Comparison of ENCODE assay signal across 9 cellular contexts in the genomic region with DNA sequence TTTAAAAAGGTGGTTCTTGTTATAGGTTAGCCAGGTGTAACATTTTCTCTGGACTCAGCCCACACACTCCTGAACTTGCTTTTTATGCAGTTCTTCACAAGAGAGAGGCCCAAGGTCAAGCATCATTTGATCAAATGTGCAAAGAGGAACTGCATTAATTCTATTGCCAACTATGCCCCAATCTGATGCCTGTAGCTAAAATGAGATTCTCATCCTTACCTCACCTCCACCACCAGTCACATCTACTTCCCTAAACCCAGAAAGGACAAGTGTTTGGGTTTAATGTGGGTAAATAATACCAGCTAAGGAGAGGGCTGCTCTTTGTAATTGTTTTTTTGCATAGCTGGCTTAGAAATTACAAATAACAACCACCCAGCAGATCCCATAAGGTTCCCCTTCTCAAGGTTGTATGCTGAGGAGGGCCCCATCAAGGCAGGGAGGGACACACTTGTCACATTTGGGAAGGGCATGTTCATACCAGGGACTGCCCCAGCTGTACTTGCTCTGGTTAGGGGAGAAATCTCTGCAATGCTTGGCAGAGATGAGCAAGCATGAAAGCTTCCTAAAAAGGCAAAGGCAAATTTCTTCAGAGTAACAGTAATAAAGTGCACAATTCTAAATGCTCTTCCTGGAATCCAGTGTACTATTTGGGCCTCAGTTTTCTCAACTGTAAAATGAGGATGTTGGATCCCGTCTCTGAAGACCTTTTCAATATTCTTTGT.
DNase-seq lines count a peak whose midpoint lies in the region; ATAC-seq and TF ChIP-seq lines count a peak whose summit lies in the region.
"Had no signal": no experiment of that assay in that cellular context is flagged by ENCODE, and none has a peak within 500 bp of the region (broad histone marks: within the 10 kb centered on the region; RNA-seq: fewer than 3 reads in every experiment).

No MANE protein-coding gene starts in this region.

- peaks cover 0 to under 1% of the 10 kb centered on the region in 2 donors for H3K9me3 Mint-ChIP-seq in stimulated activated naive CD8-positive, alpha-beta T cell treated with anti-CD3 and anti-CD28 coated beads, Interleukin-15, amount 100 ng/mL, for 72 hours

- no peak for ATAC-seq in Panc1
- peak; percentile 65 for ATAC-seq in stimulated activated naive CD8-positive, alpha-beta T cell treated with anti-CD3 and anti-CD28 coated beads, Interleukin-15, amount 100 ng/mL, for 72 hours

- CTCF ChIA-PET in Panc1 (lab: Charles Lee) (no interaction called here), RWPE1 (lab: Yijun Ruan, JAX) (no interaction called here)

- no peaks in the 10 kb centered on the region for H4K20me1 ChIP-seq in fibroblast of lung (ENCODE audit: control insufficient read depth, extremely low read depth, insufficient read depth, low read length)

- peak; percentile 36 for DNase-seq in activated CD4-positive, alpha-beta T cell treated with anti-CD3 and anti-CD28 coated beads for 48 hours
- DNase-seq in activated CD4-positive, alpha-beta T cell treated with anti-CD3 and anti-CD28 coated beads, Interleukin-2, amount 50 U/mL, for 4 hours: no peak
- DNase-seq in Panc1 (ENCODE audit: low read depth, low spot score): no peak
- peak in 1 of 2 donors; percentile 31 for DNase-seq in fibroblast of lung (ENCODE audit: low read depth in 2 of 2)
- DNase-seq in stimulated activated naive CD8-positive, alpha-beta T cell treated with anti-CD3 and anti-CD28 coated beads, Interleukin-15, amount 100 ng/mL, for 72 hours: no peak
- DNase-seq in RWPE1 (ENCODE audit: low spot score): no peak
- no peak for DNase-seq in stimulated activated CD8-positive, alpha-beta memory T cell treated with anti-CD3 and anti-CD28 coated beads, Interleukin-4, amount 100 ng/mL, for 48 hours
- no peak for DNase-seq in cortex of kidney (lab: John Stamatoyannopoulos, UW)
- DNase-seq: testis had no signal

- no peak overlapping the region for H3K9ac ChIP-seq in fibroblast of lung (ENCODE audit: insufficient read depth, low read length)

- H3K9me3 ChIP-seq in Panc1 (ENCODE audit: control insufficient read depth, insufficient read depth, low read depth, low read length) (no peaks in the 10 kb centered on the region), fibroblast of lung (ENCODE audit: control insufficient read depth, insufficient read depth, low read depth, low read length) (no peaks in the 10 kb centered on the region)
- H3K9me3 ChIP-seq: testis had no signal

- peaks cover 2% of the 10 kb centered on the region; the same call in 1 of the 2 replicates for H3K36me3 ChIP-seq in Panc1 (ENCODE audit: control insufficient read depth, insufficient read depth, low read length)
- peaks cover 7% of the 10 kb centered on the region for H3K36me3 ChIP-seq in fibroblast of lung (ENCODE audit: control insufficient read depth, insufficient read depth, low read length)

- no peak overlapping the region for H2AFZ ChIP-seq in fibroblast of lung (ENCODE audit: low read length)

- H3K27ac ChIP-seq in Panc1 (ENCODE audit: low read length): peak overlapping the region; percentile 29; the same call in 1 of the 2 replicates
- H3K27ac ChIP-seq in fibroblast of lung (ENCODE audit: insufficient read depth, low read length): peak overlapping the region; percentile 30
- no peak overlapping the region for H3K27ac ChIP-seq in RWPE1

- POLR2A ChIA-PET in Panc1 (lab: Charles Lee): no interaction called here
- POLR2A ChIA-PET in RWPE1 (lab: Yijun Ruan, JAX; ENCODE audit: low non-redundant PET): no interaction called here

- intact Hi-C loops in Panc1 (cut with micrococcal nuclease; ENCODE audit: unreplicated experiment): no loop called here

- peaks cover 97% of the 10 kb centered on the region for H3K4me1 Mint-ChIP-seq in stimulated activated naive CD8-positive, alpha-beta T cell treated with anti-CD3 and anti-CD28 coated beads, Interleukin-15, amount 100 ng/mL, for 72 hours

- H3K4me3 Mint-ChIP-seq in stimulated activated naive CD8-positive, alpha-beta T cell treated with anti-CD3 and anti-CD28 coated beads, Interleukin-15, amount 100 ng/mL, for 72 hours: peak overlapping the region; percentile 53 to 57

- H3K79me2 ChIP-seq in fibroblast of lung (ENCODE audit: control insufficient read depth, insufficient read depth, low read length): peaks cover 13% of the 10 kb centered on the region

- H3K4me1 ChIP-seq in Panc1 (ENCODE audit: control insufficient read depth, insufficient read depth, low read length): no peaks in the 10 kb centered on the region; the same call in 1 of the 2 replicates
- H3K4me1 ChIP-seq in fibroblast of lung (ENCODE audit: control insufficient read depth, extremely low read depth, insufficient read depth, low read length): peaks cover 25% of the 10 kb centered on the region

- no TSS peak for BruUV-seq in Panc1 (replicated peaks; lab: Mats Ljungman, UMichigan)

- no peak overlapping the region for H3K4me2 ChIP-seq in fibroblast of lung (ENCODE audit: extremely low read depth, insufficient read depth, low read length)

- H3K27me3 Mint-ChIP-seq in stimulated activated naive CD8-positive, alpha-beta T cell treated with anti-CD3 and anti-CD28 coated beads, Interleukin-15, amount 100 ng/mL, for 72 hours: no peaks in the 10 kb centered on the region

- TF ChIP-seq CTCF in Panc1 (IDR thresholded peaks at IDR 0.05): no peak
- no peak for TF ChIP-seq CTCF in fibroblast of lung (conservative IDR thresholded peaks at IDR 0.05 in 1 of 2, IDR thresholded peaks at IDR 0.05 in 1 of 2; ENCODE audit: low read depth in 1 of 2, low read length in 2 of 2)
- TF ChIP-seq CTCF in RWPE1 (conservative IDR thresholded peaks at IDR 0.05; ENCODE audit: low read depth): no peak

- H3K4me3 ChIP-seq in Panc1 (ENCODE audit: low read depth in 2 of 2, low read length in 2 of 2): no peak overlapping the region
- no peak overlapping the region for H3K4me3 ChIP-seq in fibroblast of lung (replicated peaks in 1 of 4; ENCODE audit: control extremely low read depth in 1 of 4, insufficient read depth in 1 of 4, low read depth in 3 of 4, low read length in 4 of 4)
- H3K4me3 ChIP-seq: testis had no signal

- no peaks in the 10 kb centered on the region for H3K27me3 ChIP-seq in Panc1 (ENCODE audit: control insufficient read depth, insufficient read depth, low read length)
- H3K27me3 ChIP-seq in fibroblast of lung (ENCODE audit: control insufficient read depth, insufficient read depth, low read length): no peaks in the 10 kb centered on the region
- H3K27me3 ChIP-seq: testis had no signal

- in situ Hi-C loops in Panc1 (cut with HindIII; ENCODE audit: low pct_unique_long_range_greater_than_20kb, low sequenced_read_pairs): no loop called here

- H3K27ac Mint-ChIP-seq in stimulated activated naive CD8-positive, alpha-beta T cell treated with anti-CD3 and anti-CD28 coated beads, Interleukin-15, amount 100 ng/mL, for 72 hours: peak overlapping the region; percentile 84 to 87
